Comparison of ENCODE assay signal across 16 cellular contexts in genomic region chr20:58406422-58407001, GRCh38. TPM values are rescaled to one million over a fixed set of nuclear protein-coding genes. Genes with fewer than 3 reads are reported as not detected.
DNase-seq lines count a peak whose midpoint lies in the region; ATAC-seq, FAIRE-seq and TF ChIP-seq lines count a peak whose summit lies in the region.
"Had no signal": no experiment of that assay in that cellular context is flagged by ENCODE, and none has a peak within 500 bp of the region (broad histone marks: within the 10 kb centered on the region; RNA-seq: fewer than 3 reads in every experiment).

No MANE protein-coding gene starts in this region.

- TF ChIP-seq CTCF in A549 (IDR thresholded peaks at IDR 0.05) (no peak), foreskin keratinocyte (conservative IDR thresholded peaks at IDR 0.05) (no peak), vagina (IDR thresholded peaks at IDR 0.05) (no peak)

- ATAC-seq in A549 = peak; percentile 14 to 55; a peak in 3 of 6 replicates
- ATAC-seq in foreskin keratinocyte = peak; percentile 45
- no peak for ATAC-seq in naive thymus-derived CD8-positive, alpha-beta T cell
- ATAC-seq: HCT116 had no signal

- peak overlapping the region in 5 of 10 donors; percentile 9 to 93 (median 67) for H3K27ac Mint-ChIP-seq in naive thymus-derived CD8-positive, alpha-beta T cell

- H3K4me1 Mint-ChIP-seq in naive thymus-derived CD8-positive, alpha-beta T cell = peaks cover 16 to 44% (median 27%) of the 10 kb centered on the region in 4 donors

- DNase-seq in A549 (ENCODE audit: low read depth in 1 of 2, low spot score in 1 of 2) = no peak
- DNase-seq in Daoy (ENCODE audit: low read depth) = peak; percentile 13
- no peak for DNase-seq in SK-N-MC (ENCODE audit: low read depth, low spot score)
- DNase-seq in foreskin keratinocyte = no peak
- no peak for DNase-seq in vagina (ENCODE audit: extremely low spot score in 2 of 2)
- DNase-seq in OCI-M1 (lab: John Stamatoyannopoulos, UW) = no peak
- no peak for DNase-seq in naive thymus-derived CD8-positive, alpha-beta T cell
- DNase-seq: activated naive CD4-positive, alpha-beta T cell treated with Interleukin-2 at 50 U/mL for 16 hours; DMS79; mesendoderm; NCI-H2107; NCI-H526 treated with DMSO at 0.1 percent for 48 hours; T-helper 9 cell had no signal

- WGBS in A549 (ENCODE audit: missing lambda C conversion rate) = 15% methylated on average over 4 of the region's 4 CpGs

- peak overlapping the region; percentile 15 for H3K9ac ChIP-seq in SK-N-MC (ENCODE audit: insufficient read length)
- H3K9ac ChIP-seq: BLaER1 had no signal

- H3K9me3 Mint-ChIP-seq in naive thymus-derived CD8-positive, alpha-beta T cell = no peaks in the 10 kb centered on the region
- H3K9me3 Mint-ChIP-seq: IgD-negative memory B cell had no signal

- TF ChIP-seq EP300 in A549 (IDR thresholded peaks at IDR 0.05) = no peak

- H3K4me3 ChIP-seq in A549 (no peak overlapping the region), SK-N-MC (peak overlapping the region; percentile 36), vagina (no peak overlapping the region)
- H3K4me3 ChIP-seq: BLaER1 had no signal

- peak overlapping the region in 2 of 10 donors; percentile 19 to 22 for H3K4me3 Mint-ChIP-seq in naive thymus-derived CD8-positive, alpha-beta T cell
- H3K4me3 Mint-ChIP-seq: IgD-negative memory B cell had no signal

- H3K36me3 ChIP-seq in SK-N-MC (ENCODE audit: insufficient read depth, low read length) (peaks cover 12% of the 10 kb centered on the region), vagina (no peaks in the 10 kb centered on the region)

- POLR2A ChIA-PET in A549 (lab: Yijun Ruan, JAX) = interaction anchor here (1.6 kb wide), 1 partner anchor 18 kb away, joined by 5 read pairs; the partner anchor contains the start of gene VAPB
- POLR2A ChIA-PET in naive thymus-derived CD8-positive, alpha-beta T cell (lab: Charles Lee) = no interaction called here

- H3K36me3 Mint-ChIP-seq in naive thymus-derived CD8-positive, alpha-beta T cell = peaks cover 0 to 4% (median 0%) of the 10 kb centered on the region in 3 donors
- H3K36me3 Mint-ChIP-seq: IgD-negative memory B cell had no signal

- H3K27ac ChIP-seq in A549 (peak overlapping the region; percentile 38 to 63), SK-N-MC (peak overlapping the region; percentile 94), foreskin keratinocyte (no peak overlapping the region), vagina (no peak overlapping the region)
- H3K27ac ChIP-seq: BLaER1 had no signal

- CTCF ChIA-PET in A549 (lab: Yijun Ruan, JAX) = interaction anchor here (0.6 kb wide), 1 partner anchor 24 kb away, joined by 3 read pairs; no protein-coding TSS in a partner anchor

- intact Hi-C loops in vagina (cut with DNase I) = no loop called here

- H3K9me3 ChIP-seq in A549 = no peaks in the 10 kb centered on the region
- 0 out of 2 replicates have a peak, but pooled peaks cover 2% of the 10 kb centered on the region for H3K9me3 ChIP-seq in SK-N-MC (ENCODE audit: low read depth, low read length)
- H3K9me3 ChIP-seq in vagina = no peaks in the 10 kb centered on the region

- H3K27me3 Mint-ChIP-seq in naive thymus-derived CD8-positive, alpha-beta T cell = no peaks in the 10 kb centered on the region
- H3K27me3 Mint-ChIP-seq: IgD-negative memory B cell had no signal

- TF ChIP-seq POLR2A in A549 (IDR thresholded peaks at IDR 0.05; ENCODE audit: low read length) = no peak
- no peak for TF ChIP-seq POLR2A in vagina (IDR thresholded peaks at IDR 0.05)

- TF ChIP-seq RAD21 in A549 (conservative IDR thresholded peaks at IDR 0.05 in 1 of 2, IDR thresholded peaks at IDR 0.05 in 1 of 2) = no peak

- no peak for FAIRE-seq in A549 (lab: Jason Lieb, UNC)

- peak overlapping the region; percentile 69 for H3K4me2 ChIP-seq in A549
- H3K4me2 ChIP-seq: BLaER1 had no signal

- H3K4me1 ChIP-seq in A549 (peaks cover 47% of the 10 kb centered on the region), foreskin keratinocyte (peaks cover 28% of the 10 kb centered on the region), vagina (peaks cover 71% of the 10 kb centered on the region)

- H3K27me3 ChIP-seq in foreskin keratinocyte (no peaks in the 10 kb centered on the region), vagina (no peaks in the 10 kb centered on the region)
- H3K27me3 ChIP-seq: BLaER1 had no signal

TF ChIP-seq in A549, 52 proteins besides CTCF, POLR2A, EP300 and RAD21:
- peak; percentile 30; the same call in 1 of the 2 replicates for TF ChIP-seq FOSL2 (IDR thresholded peaks at IDR 0.05)
- TF ChIP-seq FOSL2 (CRISPR knock-in tag; IDR thresholded peaks at IDR 0.05) = peak; percentile 76; the same call in 1 of the 2 replicates
- TF ChIP-seq TP53 (CRISPR knock-in tag; IDR thresholded peaks at IDR 0.05) = no peak
- TF ChIP-seq SMC3 (IDR thresholded peaks at IDR 0.05) = no peak
- peak; percentile 61; the same call in 1 of the 2 replicates for TF ChIP-seq JUNB (IDR thresholded peaks at IDR 0.05)
- TF ChIP-seq HEYL (CRISPR knock-in tag; IDR thresholded peaks at IDR 0.05) = no peak
- no peak for TF ChIP-seq JUN (IDR thresholded peaks at IDR 0.05)
- TF ChIP-seq GATA3 (IDR thresholded peaks at IDR 0.05; ENCODE audit: borderline replicate concordance) = 0 out of 2 replicates have a peak, but pooled peaks have one; percentile 30
TF ChIP-seq in A549: peak in this region for 3.

RNA-seq across cellular contexts. Expression of gene VAPB, which starts 17.5 kb away (rescaled TPM):
- polyA plus RNA-seq in A549 (2011; rRNA removed) = 39.6 and 44.0 TPM in 2 replicates
- 22.2 and 23.4 TPM in 2 replicates for polyA plus RNA-seq in A549 (2012; cell fraction: cytosol; rRNA removed)
- polyA plus RNA-seq in A549 (2012; cell fraction: nucleus; rRNA removed) = 15.5 and 24.9 TPM in 2 replicates
- polyA plus RNA-seq in A549 (2017; fragmentation: RNase III; extraction: RNeasy Plus Mini Kit Qiagen cat#74134 plus additional on column Dnase treatment) = 43.8 to 45.8 TPM (median 45.4 TPM) in 3 replicates
- 19.3 and 21.1 TPM in 2 replicates for polyA minus RNA-seq in A549 (2011; rRNA and poly(A)+ RNA removed)
- total RNA-seq in Daoy (2014; rRNA removed; shearing (Covaris generic)) = 6.7 and 10.9 TPM in 2 replicates
- total RNA-seq in foreskin keratinocyte = 39.2 and 41.6 TPM in 2 replicates
- polyA plus RNA-seq in foreskin keratinocyte = 38.7 and 41.7 TPM in 2 replicates
- 21.6 TPM for total RNA-seq in vagina
- 10 to 100 TPM; 34.0 to 34.3 TPM for total RNA-seq in naive thymus-derived CD8-positive, alpha-beta T cell
- polyA plus RNA-seq in naive thymus-derived CD8-positive, alpha-beta T cell = 10 to 100 TPM; 24.7 to 34.1 (median 28.4) TPM

Comparison
In these comparisons a context has a peak if more than half of its experiments do, and no peak if none do; other contexts are left out.
1. ATAC-seq: peak in A549 (2 of 2) and foreskin keratinocyte (single experiment); none in naive thymus-derived CD8-positive, alpha-beta T cell (0 of 2).
2. H3K27ac ChIP-seq: peak in A549 (2 of 2) and SK-N-MC (single experiment); none in foreskin keratinocyte (single experiment) and vagina (single experiment).